1 cellular context compared by ENCODE assay signal in genomic region chr19:39480337-39481228, GRCh38.
A peak's percentile ranks its signal among the peaks of the same experiment; 100 is the strongest.
TF ChIP-seq lines count a peak whose summit lies in the region.

Gene TIMM50 (plus strand): TSS chr19:39480838. CDS start chr19:39480854, 16 bp downstream.

TF ChIP-seq in H1, 55 proteins besides CTCF, POLR2A, EP300 and RAD21:
- TF ChIP-seq USF2 (IDR thresholded peaks at IDR 0.05; ENCODE audit: low read length), result no peak
- TF ChIP-seq KDM4A (IDR thresholded peaks at IDR 0.05; ENCODE audit: low read depth, low read length, severe bottlenecking), result no peak
- no peak for TF ChIP-seq NANOG (IDR thresholded peaks at IDR 0.05; ENCODE audit: insufficient read depth, low read depth, low read length, poor library complexity, severe bottlenecking)
- TF ChIP-seq GABPA (IDR thresholded peaks at IDR 0.05; ENCODE audit: borderline replicate concordance, insufficient read depth, low read length), result no peak
- peak; percentile 94 for TF ChIP-seq SP1 (IDR thresholded peaks at IDR 0.05; ENCODE audit: low read depth, low read length)
- peak; percentile 88 for TF ChIP-seq ASH2L (IDR thresholded peaks at IDR 0.05; ENCODE audit: low read length)
- TF ChIP-seq SIX5 (IDR thresholded peaks at IDR 0.05; ENCODE audit: low read depth, low read length), result no peak
- TF ChIP-seq SAP30 (IDR thresholded peaks at IDR 0.05; ENCODE audit: insufficient read depth, insufficient replicate concordance, low read length), result peak; percentile 89
- TF ChIP-seq MAFK (IDR thresholded peaks at IDR 0.05; ENCODE audit: low read depth, low read length), result no peak
- TF ChIP-seq BCL11A (IDR thresholded peaks at IDR 0.05; ENCODE audit: low read depth in 2 of 2, low read length in 2 of 2), result no peak
- no peak for TF ChIP-seq JUN (IDR thresholded peaks at IDR 0.05; ENCODE audit: low read depth, low read length)
- TF ChIP-seq YY1 (IDR thresholded peaks at IDR 0.05; ENCODE audit: low read depth, low read length), result peak; percentile 97
- peak; percentile 72; the same call in 1 of the 2 replicates for TF ChIP-seq EGR1 (IDR thresholded peaks at IDR 0.05; ENCODE audit: borderline replicate concordance, low read depth, low read length)
- TF ChIP-seq CHD1 (IDR thresholded peaks at IDR 0.05; ENCODE audit: low read depth, low read length), result no peak
- peak; percentile 74 for TF ChIP-seq TAF7 (optimal IDR thresholded peaks at IDR 0.05; ENCODE audit: borderline replicate concordance, low read depth, low read length)
- no peak for TF ChIP-seq EZH2 (IDR thresholded peaks at IDR 0.05; ENCODE audit: low read depth, low read length, severe bottlenecking)
- peak; percentile 97 for TF ChIP-seq PHF8 (conservative IDR thresholded peaks at IDR 0.05; ENCODE audit: low read depth, low read length)
- peak; percentile 80 for TF ChIP-seq CHD2 (IDR thresholded peaks at IDR 0.05; ENCODE audit: low read length)
- no peak for TF ChIP-seq CTBP2 (IDR thresholded peaks at IDR 0.05; ENCODE audit: borderline replicate concordance, insufficient read depth, insufficient read length, low read length)
- peak; percentile 82 for TF ChIP-seq KDM5A (IDR thresholded peaks at IDR 0.05; ENCODE audit: low read length)
- TF ChIP-seq E2F6 (IDR thresholded peaks at IDR 0.05), result peak; percentile 55
- no peak for TF ChIP-seq POU5F1 (IDR thresholded peaks at IDR 0.05; ENCODE audit: low read depth, low read length)
- no peak for TF ChIP-seq SUZ12 (IDR thresholded peaks at IDR 0.05; ENCODE audit: low read length)
- TF ChIP-seq GTF2F1 (IDR thresholded peaks at IDR 0.05; ENCODE audit: borderline replicate concordance, low read depth, low read length), result peak; percentile 72; the same call in 1 of the 2 replicates
- TF ChIP-seq TEAD4 (IDR thresholded peaks at IDR 0.05; ENCODE audit: low read depth, low read length), result no peak
- no peak for TF ChIP-seq ZNF274 (IDR thresholded peaks at IDR 0.05; ENCODE audit: borderline replicate concordance, extremely low read depth, low read length)
- TF ChIP-seq CBX8 (IDR thresholded peaks at IDR 0.05; ENCODE audit: borderline replicate concordance, low read depth, low read length), result no peak
- peak; percentile 77; the same call in 1 of the 2 replicates for TF ChIP-seq POLR2AphosphoS5 (IDR thresholded peaks at IDR 0.05; ENCODE audit: low read depth, low read length)
- no peak for TF ChIP-seq RNF2 (IDR thresholded peaks at IDR 0.05; ENCODE audit: borderline replicate concordance, low read depth, low read length, missing control alignments, poor library complexity, severe bottlenecking)
- no peak for TF ChIP-seq BACH1 (IDR thresholded peaks at IDR 0.05; ENCODE audit: low read length)
- peak; percentile 90 for TF ChIP-seq SP4 (IDR thresholded peaks at IDR 0.05; ENCODE audit: low read length)
- no peak for TF ChIP-seq KDM1A (IDR thresholded peaks at IDR 0.05; ENCODE audit: borderline replicate concordance, low read length)
- TF ChIP-seq SIN3A (conservative IDR thresholded peaks at IDR 0.05 in 1 of 2, IDR thresholded peaks at IDR 0.05 in 1 of 2; ENCODE audit: low read depth in 1 of 2, low read length in 2 of 2), result peak; percentile 72 to 81; a peak in 2 of 4 replicates
- no peak for TF ChIP-seq HDAC2 (IDR thresholded peaks at IDR 0.05; ENCODE audit: borderline replicate concordance in 1 of 2, low read depth in 2 of 2, low read length in 2 of 2)
- TF ChIP-seq RFX5 (IDR thresholded peaks at IDR 0.05; ENCODE audit: borderline replicate concordance, low read depth, low read length), result no peak
- TF ChIP-seq ATF2 (IDR thresholded peaks at IDR 0.05; ENCODE audit: low read length), result no peak
- TF ChIP-seq ATF3 (IDR thresholded peaks at IDR 0.05; ENCODE audit: insufficient read depth, low read depth, low read length), result no peak
- TF ChIP-seq NRF1 (IDR thresholded peaks at IDR 0.05; ENCODE audit: low read depth, low read length), result no peak
- TF ChIP-seq HDAC6 (IDR thresholded peaks at IDR 0.05; ENCODE audit: low read depth, low read length), result no peak
- TF ChIP-seq CEBPB (IDR thresholded peaks at IDR 0.05; ENCODE audit: low read depth, low read length), result peak; percentile 59; the same call in 1 of the 2 replicates
- TF ChIP-seq FOSL1 (IDR thresholded peaks at IDR 0.05; ENCODE audit: insufficient read depth, low read depth, low read length), result no peak
- TF ChIP-seq SP2 (IDR thresholded peaks at IDR 0.05; ENCODE audit: low read length), result no peak
- TF ChIP-seq SIRT6 (IDR thresholded peaks at IDR 0.05; ENCODE audit: low read length), result no peak
- no peak for TF ChIP-seq CHD7 (IDR thresholded peaks at IDR 0.05; ENCODE audit: insufficient replicate concordance, low read length)
- TF ChIP-seq JUND (IDR thresholded peaks at IDR 0.05; ENCODE audit: low read length), result peak; percentile 43; the same call in 1 of the 2 replicates
- TF ChIP-seq RXRA (IDR thresholded peaks at IDR 0.05; ENCODE audit: insufficient read depth, low read depth, low read length), result no peak
- TF ChIP-seq TBP (IDR thresholded peaks at IDR 0.05; ENCODE audit: low read depth, low read length), result peak; percentile 88; the same call in 1 of the 2 replicates
- no peak for TF ChIP-seq TCF12 (IDR thresholded peaks at IDR 0.05; ENCODE audit: low read depth, low read length)
- TF ChIP-seq RBBP5 (IDR thresholded peaks at IDR 0.05; ENCODE audit: borderline replicate concordance, low read depth, low read length), result 0 out of 2 replicates have a peak, but pooled peaks have one; percentile 80
- TF ChIP-seq TAF1 (IDR thresholded peaks at IDR 0.05; ENCODE audit: low read depth, low read length), result peak; percentile 88
- TF ChIP-seq MAX (IDR thresholded peaks at IDR 0.05), result peak; percentile 84
- TF ChIP-seq CREB1 (IDR thresholded peaks at IDR 0.05), result peak; percentile 89
- TF ChIP-seq CBX5 (IDR thresholded peaks at IDR 0.05; ENCODE audit: low read depth, low read length), result no peak
- TF ChIP-seq BRCA1 (IDR thresholded peaks at IDR 0.05; ENCODE audit: low read depth, low read length), result peak; percentile 55; the same call in 1 of the 2 replicates
- no peak for TF ChIP-seq SRF (IDR thresholded peaks at IDR 0.05; ENCODE audit: low read depth, low read length)
